In the genomic region with DNA sequence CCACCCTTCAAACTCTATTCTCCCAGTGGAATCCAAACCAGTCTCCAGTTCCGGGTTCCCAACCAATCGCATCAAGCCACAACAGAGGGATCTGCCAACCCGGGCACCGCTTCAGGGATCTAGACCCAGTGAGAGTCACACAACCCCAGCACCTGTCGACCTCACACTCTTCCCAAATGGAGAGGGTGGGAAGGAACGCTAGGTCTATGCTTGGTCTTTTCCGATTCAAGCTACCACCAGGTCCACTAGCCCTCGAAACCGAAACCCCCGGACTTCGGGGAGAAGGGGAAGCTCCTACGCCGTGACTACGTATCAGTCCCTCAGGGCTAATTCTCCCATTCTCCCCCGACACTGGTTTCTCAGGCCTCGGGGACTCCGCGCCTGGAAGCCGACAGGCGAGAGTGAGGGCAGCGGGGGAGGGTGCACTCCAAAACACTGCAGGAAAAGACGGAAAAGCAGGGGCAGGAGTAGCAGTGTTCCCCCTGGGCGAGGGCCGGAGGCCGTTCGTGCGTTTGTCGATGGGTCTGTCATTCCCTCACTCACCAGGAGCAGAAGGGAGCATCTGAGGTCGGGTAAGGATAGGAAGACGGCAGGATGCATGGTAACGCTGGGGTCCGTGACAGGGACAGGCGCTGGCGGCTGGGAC, we compare ENCODE assay signal across 7 cellular contexts. TPM values are rescaled to one million over a fixed set of nuclear protein-coding genes. Genes with fewer than 3 reads are reported as not detected.
DNase-seq lines count a peak whose midpoint lies in the region; ATAC-seq and TF ChIP-seq lines count a peak whose summit lies in the region.

No MANE protein-coding gene starts in this region.

- peaks cover 9 to 24% (median 19%) of the 10 kb centered on the region in 3 donors for H3K4me1 ChIP-seq in skeletal muscle tissue (ENCODE audit: control insufficient read depth in 3 of 3, insufficient read depth in 3 of 3, low read length in 3 of 3)

- H3K9me3 ChIP-seq in skeletal muscle tissue (ENCODE audit: control insufficient read depth in 3 of 3, low read length in 3 of 3) = no peaks in the 10 kb centered on the region

- H3K4me3 ChIP-seq in GM12864 (ENCODE audit: low read depth, low read length) (peak overlapping the region; percentile 90), skeletal muscle tissue (ENCODE audit: low read length in 3 of 3) (peak overlapping the region; percentile 99 to 100 (median 99))

- peaks cover 0 to 6% (median 4%) of the 10 kb centered on the region in 3 donors for H3K36me3 ChIP-seq in skeletal muscle tissue (ENCODE audit: control insufficient read depth in 3 of 3, insufficient read depth in 3 of 3, low read length in 3 of 3)

- TF ChIP-seq CTCF in GM12864 (IDR thresholded peaks at IDR 0.05; ENCODE audit: low read depth, low read length, missing control alignments) = no peak

- peak; percentile 3 for ATAC-seq in HG02623 (IDR thresholded peaks at IDR 0.05; ENCODE audit: unreplicated experiment)

- H3K27me3 ChIP-seq in skeletal muscle tissue (ENCODE audit: control insufficient read depth in 3 of 3, insufficient read depth in 3 of 3, low read length in 3 of 3) = no peaks in the 10 kb centered on the region

- DNase-seq in GM12864 (ENCODE audit: low read depth) = no peak
- DNase-seq in NCI-H1105 (lab: John Stamatoyannopoulos, UW) = peak; percentile 46
- DNase-seq in T-helper 1 cell = peak; percentile 11 to 28 (median 17)
- DNase-seq in central memory CD4-positive, alpha-beta T cell = peak; percentile 23
- DNase-seq in inferior parietal cortex (ENCODE audit: extremely low spot score) = peak; percentile 15

- H3K9ac ChIP-seq in skeletal muscle tissue (ENCODE audit: low read depth in 1 of 3, low read length in 3 of 3) = peak overlapping the region; percentile 95 to 99 (median 99)

- peak overlapping the region; percentile 92 for H3K27ac ChIP-seq in skeletal muscle tissue (ENCODE audit: low read depth, low read length)

RNA-seq across cellular contexts. Expression of a gene that starts 0.4 kb away (rescaled TPM):
- total RNA-seq in skeletal muscle tissue = 9.4 TPM

RNA-seq across cellular contexts. Expression of a gene that starts 0.7 kb away (rescaled TPM):
- total RNA-seq in skeletal muscle tissue = 24.0 TPM
